Comparison of ENCODE assay signal across 1 cellular context in the genomic region with DNA sequence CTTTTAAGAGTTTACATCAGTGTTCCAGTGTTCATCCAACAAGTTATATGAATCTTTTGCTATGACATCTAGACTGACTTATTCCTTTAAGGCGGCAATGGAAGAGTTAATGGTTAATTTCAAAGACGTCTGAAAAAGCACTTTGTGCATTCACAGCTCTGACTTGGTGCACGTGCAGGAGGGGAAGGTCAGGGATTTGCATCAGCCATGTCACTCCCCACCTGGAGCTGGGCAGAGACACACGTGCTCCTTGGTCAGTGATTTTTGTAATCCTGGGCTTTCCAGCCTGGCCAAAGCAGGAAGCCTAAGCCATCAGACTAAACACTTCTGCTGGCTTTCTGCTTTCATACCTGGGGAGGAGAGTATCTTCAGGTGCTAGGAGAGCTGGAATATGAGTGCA.
TF ChIP-seq lines count a peak whose summit lies in the region.

No MANE protein-coding gene starts in this region.

TF ChIP-seq in IMR-90, 13 proteins besides CTCF, POLR2A, EP300 and RAD21:
- TF ChIP-seq MAFK (IDR thresholded peaks at IDR 0.05; ENCODE audit: low read depth, low read length) (no peak), NFE2L2 (IDR thresholded peaks at IDR 0.05; ENCODE audit: low read depth, low read length) (no peak), RCOR1 (IDR thresholded peaks at IDR 0.05; ENCODE audit: insufficient replicate concordance, low read length) (no peak)
TF ChIP-seq in IMR-90: peak in this region for 0.
